9 cellular contexts compared by ENCODE assay signal in genomic region chr13:38686635-38687245, GRCh38. TPM values are rescaled to one million over a fixed set of nuclear protein-coding genes. Genes with fewer than 3 reads are reported as not detected.
DNase-seq lines count a peak whose midpoint lies in the region; ATAC-seq and TF ChIP-seq lines count a peak whose summit lies in the region.
"Had no signal": no experiment of that assay in that cellular context is flagged by ENCODE, and none has a peak within 500 bp of the region (broad histone marks: within the 10 kb centered on the region; RNA-seq: fewer than 3 reads in every experiment).

A gene with protein sequence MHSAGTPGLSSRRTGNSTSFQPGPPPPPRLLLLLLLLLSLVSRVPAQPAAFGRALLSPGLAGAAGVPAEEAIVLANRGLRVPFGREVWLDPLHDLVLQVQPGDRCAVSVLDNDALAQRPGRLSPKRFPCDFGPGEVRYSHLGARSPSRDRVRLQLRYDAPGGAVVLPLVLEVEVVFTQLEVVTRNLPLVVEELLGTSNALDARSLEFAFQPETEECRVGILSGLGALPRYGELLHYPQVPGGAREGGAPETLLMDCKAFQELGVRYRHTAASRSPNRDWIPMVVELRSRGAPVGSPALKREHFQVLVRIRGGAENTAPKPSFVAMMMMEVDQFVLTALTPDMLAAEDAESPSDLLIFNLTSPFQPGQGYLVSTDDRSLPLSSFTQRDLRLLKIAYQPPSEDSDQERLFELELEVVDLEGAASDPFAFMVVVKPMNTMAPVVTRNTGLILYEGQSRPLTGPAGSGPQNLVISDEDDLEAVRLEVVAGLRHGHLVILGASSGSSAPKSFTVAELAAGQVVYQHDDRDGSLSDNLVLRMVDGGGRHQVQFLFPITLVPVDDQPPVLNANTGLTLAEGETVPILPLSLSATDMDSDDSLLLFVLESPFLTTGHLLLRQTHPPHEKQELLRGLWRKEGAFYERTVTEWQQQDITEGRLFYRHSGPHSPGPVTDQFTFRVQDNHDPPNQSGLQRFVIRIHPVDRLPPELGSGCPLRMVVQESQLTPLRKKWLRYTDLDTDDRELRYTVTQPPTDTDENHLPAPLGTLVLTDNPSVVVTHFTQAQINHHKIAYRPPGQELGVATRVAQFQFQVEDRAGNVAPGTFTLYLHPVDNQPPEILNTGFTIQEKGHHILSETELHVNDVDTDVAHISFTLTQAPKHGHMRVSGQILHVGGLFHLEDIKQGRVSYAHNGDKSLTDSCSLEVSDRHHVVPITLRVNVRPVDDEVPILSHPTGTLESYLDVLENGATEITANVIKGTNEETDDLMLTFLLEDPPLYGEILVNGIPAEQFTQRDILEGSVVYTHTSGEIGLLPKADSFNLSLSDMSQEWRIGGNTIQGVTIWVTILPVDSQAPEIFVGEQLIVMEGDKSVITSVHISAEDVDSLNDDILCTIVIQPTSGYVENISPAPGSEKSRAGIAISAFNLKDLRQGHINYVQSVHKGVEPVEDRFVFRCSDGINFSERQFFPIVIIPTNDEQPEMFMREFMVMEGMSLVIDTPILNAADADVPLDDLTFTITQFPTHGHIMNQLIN (N-terminal part only) (plus strand): TSS chr13:38687077. CDS start chr13:38687345, 268 bp downstream.

- no peaks in the 10 kb centered on the region for H3K4me1 ChIP-seq in ascending aorta
- peaks cover 9% of the 10 kb centered on the region for H3K4me1 ChIP-seq in iPS-18a (ENCODE audit: control insufficient read depth, low read depth, low read length)
- H3K4me1 ChIP-seq in CD4-positive, alpha-beta memory T cell (ENCODE audit: insufficient read depth, low read length), result no peaks in the 10 kb centered on the region
- H3K4me1 ChIP-seq: adrenal gland had no signal

- H3K9me3 ChIP-seq in ascending aorta (no peaks in the 10 kb centered on the region), iPS-18a (ENCODE audit: control insufficient read depth, low read depth, low read length) (no peaks in the 10 kb centered on the region)
- no peaks in the 10 kb centered on the region for H3K9me3 ChIP-seq in CD4-positive, alpha-beta memory T cell (ENCODE audit: control insufficient read depth in 1 of 2, low read length in 2 of 2)
- H3K9me3 ChIP-seq: adrenal gland had no signal

- H3K4me3 Mint-ChIP-seq in CD4-positive, alpha-beta memory T cell, result peak within 1 kb of the TSS in 3 of 8 donors; percentile 9 to 48 (median 42)

- H3K27ac ChIP-seq in ascending aorta (no peak within 1 kb of the TSS), iPS-18a (ENCODE audit: low read length) (peak within 1 kb of the TSS; percentile 29), skin epidermis (no peak within 1 kb of the TSS)
- no peak within 1 kb of the TSS for H3K27ac ChIP-seq in CD4-positive, alpha-beta memory T cell (ENCODE audit: low read depth, low read length)
- H3K27ac ChIP-seq: adrenal gland had no signal

- ATAC-seq in HG02973 (IDR thresholded peaks at IDR 0.05; ENCODE audit: unreplicated experiment), result no peak

- intact Hi-C loops in ascending aorta (cut with DNase I), result no loop called here
- intact Hi-C loops in CD4-positive, alpha-beta memory T cell (cut with micrococcal nuclease), result no loop called here

- H3K27me3 ChIP-seq in ascending aorta (no peaks in the 10 kb centered on the region), iPS-18a (ENCODE audit: control insufficient read depth, insufficient read depth, low read length) (peaks cover 14% of the 10 kb centered on the region)
- no peaks in the 10 kb centered on the region for H3K27me3 ChIP-seq in CD4-positive, alpha-beta memory T cell (ENCODE audit: insufficient read depth, low read length)

- DNase-seq in EL (peak; percentile 17), NCI-H187 treated with DMSO at 0.1 percent for 48 hours (lab: John Stamatoyannopoulos, UW) (peak; percentile 5), ascending aorta (ENCODE audit: low spot score in 2 of 2) (no peak)
- no peak for DNase-seq in CD4-positive, alpha-beta memory T cell
- no peak for DNase-seq in stimulated activated CD4-positive, alpha-beta T cell treated with anti-CD3 and anti-CD28 coated beads, Interleukin-4, amount 100 ng/mL, for 24 hours

- CTCF ChIA-PET in CD4-positive, alpha-beta memory T cell (lab: Charles Lee; ENCODE audit: partially characterized antibody), result no interaction called here

- peak within 1 kb of the TSS; percentile 3 for H3K9ac ChIP-seq in iPS-18a (ENCODE audit: low read length)

- POLR2A ChIA-PET in CD4-positive, alpha-beta memory T cell (lab: Charles Lee; ENCODE audit: partially characterized antibody), result no interaction called here

- H3K36me3 ChIP-seq in ascending aorta, result no peaks in the 10 kb centered on the region
- H3K36me3 ChIP-seq in iPS-18a (ENCODE audit: control insufficient read depth, low read depth, low read length), result peaks cover 6% of the 10 kb centered on the region
- no peaks in the 10 kb centered on the region for H3K36me3 ChIP-seq in CD4-positive, alpha-beta memory T cell (ENCODE audit: insufficient read depth, low read length)
- H3K36me3 ChIP-seq: adrenal gland had no signal

- H3K27me3 Mint-ChIP-seq in CD4-positive, alpha-beta memory T cell, result peaks cover 7 to 11% of the 10 kb centered on the region in 2 donors

- no peak within 1 kb of the TSS for H3K27ac Mint-ChIP-seq in CD4-positive, alpha-beta memory T cell

- H3K9me3 Mint-ChIP-seq in CD4-positive, alpha-beta memory T cell, result peaks cover 0 to 2% (median 0%) of the 10 kb centered on the region in 8 donors

- TF ChIP-seq CTCF in ascending aorta (IDR thresholded peaks at IDR 0.05), result no peak

- peaks cover 3 to 9% (median 5%) of the 10 kb centered on the region in 4 donors for H3K4me1 Mint-ChIP-seq in CD4-positive, alpha-beta memory T cell

- no peaks in the 10 kb centered on the region for H3K36me3 Mint-ChIP-seq in CD4-positive, alpha-beta memory T cell

- H3K4me3 ChIP-seq in ascending aorta (peak within 1 kb of the TSS; percentile 27 to 59), iPS-18a (ENCODE audit: low read length) (peak within 1 kb of the TSS; percentile 75), skin epidermis (peak within 1 kb of the TSS; percentile 6 to 40 (median 17))
- no peak within 1 kb of the TSS for H3K4me3 ChIP-seq in CD4-positive, alpha-beta memory T cell (ENCODE audit: low read length in 2 of 2)

RNA-seq across cellular contexts. Expression of the gene that starts here (rescaled TPM):
- total RNA-seq in ascending aorta, result not detected
- not detected for total RNA-seq in CD4-positive, alpha-beta memory T cell
- not detected for polyA plus RNA-seq in CD4-positive, alpha-beta memory T cell

Comparison
In these comparisons a context has a peak if more than half of its experiments do, and no peak if none do; other contexts are left out.
1. DNase-seq: peak in EL (single experiment) and NCI-H187 treated with DMSO at 0.1 percent for 48 hours (single experiment); none in ascending aorta (0 of 2), CD4-positive, alpha-beta memory T cell (0 of 5) and stimulated activated CD4-positive, alpha-beta T cell treated with anti-CD3 and anti-CD28 coated beads, Interleukin-4, amount 100 ng/mL, for 24 hours (single experiment).
2. H3K4me3 ChIP-seq: peak in ascending aorta (2 of 2), iPS-18a (single experiment) and skin epidermis (7 of 7); none in CD4-positive, alpha-beta memory T cell (0 of 2).